1 cellular context compared by ENCODE assay signal in genomic region chr2:217622205-217622621, GRCh38.
TF ChIP-seq lines count a peak whose summit lies in the region.

No MANE protein-coding gene starts in this region.

TF ChIP-seq in HEK293, 187 proteins besides CTCF, POLR2A, EP300 and RAD21 (continued from another document):
- TF ChIP-seq ZNF76 (tag by site-specific recombination; IDR thresholded peaks at IDR 0.05; ENCODE audit: borderline replicate concordance, low read depth) (no peak), SP3 (tag by site-specific recombination; IDR thresholded peaks at IDR 0.05) (no peak), ZSCAN5A (tag by site-specific recombination; IDR thresholded peaks at IDR 0.05) (no peak), ZXDB (tag by site-specific recombination; IDR thresholded peaks at IDR 0.05) (no peak), ZNF18 (tag by site-specific recombination; IDR thresholded peaks at IDR 0.05) (no peak), ATF2 (tag by site-specific recombination; IDR thresholded peaks at IDR 0.05; ENCODE audit: low read depth) (peak; percentile 63), PRDM10 (tag by site-specific recombination; IDR thresholded peaks at IDR 0.05) (no peak), SCRT1 (tag by site-specific recombination; IDR thresholded peaks at IDR 0.05; ENCODE audit: borderline replicate concordance) (no peak), ZEB2 (tag by site-specific recombination; IDR thresholded peaks at IDR 0.05) (no peak), ZNF23 (tag by site-specific recombination; IDR thresholded peaks at IDR 0.05; ENCODE audit: borderline replicate concordance) (no peak), SCRT2 (tag by site-specific recombination; IDR thresholded peaks at IDR 0.05) (no peak), BCL11A (tag by site-specific recombination; IDR thresholded peaks at IDR 0.05; ENCODE audit: low read depth) (no peak), ZNF19 (tag by site-specific recombination; IDR thresholded peaks at IDR 0.05; ENCODE audit: low read depth) (no peak), TCF7L2 (IDR thresholded peaks at IDR 0.05; ENCODE audit: borderline replicate concordance, low read depth, low read length) (no peak), ZNF548 (tag by site-specific recombination; IDR thresholded peaks at IDR 0.05) (no peak), ZBTB26 (tag by site-specific recombination; optimal IDR thresholded peaks at IDR 0.05) (no peak), YY2 (tag by site-specific recombination; IDR thresholded peaks at IDR 0.05) (no peak), GLI2 (tag by site-specific recombination; IDR thresholded peaks at IDR 0.05; ENCODE audit: borderline replicate concordance, low read depth) (no peak), WT1 (tag by site-specific recombination; IDR thresholded peaks at IDR 0.05) (peak; percentile 52; the same call in 1 of the 2 replicates), ZNF248 (tag by site-specific recombination; IDR thresholded peaks at IDR 0.05) (no peak), ZNF585B (tag by site-specific recombination; IDR thresholded peaks at IDR 0.05) (no peak), GLIS1 (tag by site-specific recombination; IDR thresholded peaks at IDR 0.05) (0 out of 2 replicates have a peak, but pooled peaks have one; percentile 14), ZNF747 (tag by site-specific recombination; IDR thresholded peaks at IDR 0.05) (no peak), ZNF692 (tag by site-specific recombination; IDR thresholded peaks at IDR 0.05) (0 out of 2 replicates have a peak, but pooled peaks have one; percentile 25), KLF16 (tag by site-specific recombination; IDR thresholded peaks at IDR 0.05) (no peak), ELK4 (IDR thresholded peaks at IDR 0.05; ENCODE audit: borderline replicate concordance, low read depth, low read length) (no peak), ZNF280D (tag by site-specific recombination; IDR thresholded peaks at IDR 0.05) (no peak), SALL2 (tag by site-specific recombination; IDR thresholded peaks at IDR 0.05; ENCODE audit: borderline replicate concordance) (no peak), ZNF239 (tag by site-specific recombination; IDR thresholded peaks at IDR 0.05) (no peak), ZNF677 (tag by site-specific recombination; IDR thresholded peaks at IDR 0.05) (no peak), ZNF639 (tag by site-specific recombination; IDR thresholded peaks at IDR 0.05) (no peak), ZNF146 (tag by site-specific recombination; IDR thresholded peaks at IDR 0.05) (no peak), ZBTB21 (tag by site-specific recombination; IDR thresholded peaks at IDR 0.05) (no peak), ZFHX2 (tag by site-specific recombination; conservative IDR thresholded peaks at IDR 0.05) (peak; percentile 61), ZNF510 (tag by site-specific recombination; IDR thresholded peaks at IDR 0.05; ENCODE audit: insufficient replicate concordance) (no peak), FEZF1 (tag by site-specific recombination; IDR thresholded peaks at IDR 0.05) (no peak), ZNF560 (tag by site-specific recombination; IDR thresholded peaks at IDR 0.05; ENCODE audit: borderline replicate concordance) (no peak), GFI1B (tag by site-specific recombination; IDR thresholded peaks at IDR 0.05) (no peak), ZFP41 (tag by site-specific recombination; IDR thresholded peaks at IDR 0.05; ENCODE audit: borderline replicate concordance) (no peak), EGR2 (tag by site-specific recombination; IDR thresholded peaks at IDR 0.05; ENCODE audit: low read depth) (peak; percentile 42; the same call in 1 of the 2 replicates), ZNF10 (tag by site-specific recombination; IDR thresholded peaks at IDR 0.05) (no peak), ZSCAN30 (tag by site-specific recombination; IDR thresholded peaks at IDR 0.05) (no peak)
TF ChIP-seq in HEK293: peak in this region for 7.
